In genomic region chr18:48874701-48875162, GRCh38 we compare ENCODE assay signal across 1 cellular context.
A peak's percentile ranks its signal among the peaks of the same experiment; 100 is the strongest.
TF ChIP-seq lines count a peak whose summit lies in the region.

No MANE protein-coding gene starts in this region.

TF ChIP-seq in HEK293, 187 proteins besides CTCF, POLR2A, EP300 and RAD21 (continued from another document):
- peak; percentile 88 for TF ChIP-seq ZNF449 (tag by site-specific recombination; IDR thresholded peaks at IDR 0.05)
- no peak for TF ChIP-seq ZNF362 (tag by site-specific recombination; IDR thresholded peaks at IDR 0.05)
- TF ChIP-seq PRDM1 (tag by site-specific recombination; IDR thresholded peaks at IDR 0.05), result no peak
- no peak for TF ChIP-seq ZNF366 (tag by site-specific recombination; conservative IDR thresholded peaks at IDR 0.05)
- no peak for TF ChIP-seq ZBTB11 (tag by site-specific recombination; conservative IDR thresholded peaks at IDR 0.05; ENCODE audit: low read depth)
